Comparison of ENCODE assay signal across 8 cellular contexts in genomic region chr12:94460594-94460959, GRCh38. TPM values are rescaled to one million over a fixed set of nuclear protein-coding genes. Genes with fewer than 3 reads are reported as not detected.
DNase-seq lines count a peak whose midpoint lies in the region; ATAC-seq and TF ChIP-seq lines count a peak whose summit lies in the region.

No MANE protein-coding gene starts in this region.

- peak overlapping the region; percentile 47 to 92 (median 77) for H3K4me3 ChIP-seq in heart left ventricle
- H3K4me3 ChIP-seq in ascending aorta, result peak overlapping the region; percentile 74 to 97
- peak overlapping the region; percentile 84 for H3K4me3 ChIP-seq in lower lobe of right lung
- H3K4me3 ChIP-seq in upper lobe of right lung, result peak overlapping the region; percentile 78

- WGBS in heart left ventricle, 4 donors, result 11 to 16% (median 13%) methylated on average over 6 of the region's 6 CpGs

- no peaks in the 10 kb centered on the region for H3K27me3 ChIP-seq in heart left ventricle
- H3K27me3 ChIP-seq in ascending aorta, result no peaks in the 10 kb centered on the region
- no peaks in the 10 kb centered on the region for H3K27me3 ChIP-seq in lower lobe of right lung (ENCODE audit: low read depth)
- no peaks in the 10 kb centered on the region for H3K27me3 ChIP-seq in upper lobe of right lung

- TF ChIP-seq POLR2A in heart left ventricle (IDR thresholded peaks at IDR 0.05), result no peak

- peaks cover 0 to 22% (median 12%) of the 10 kb centered on the region in 12 donors for H3K4me1 ChIP-seq in heart left ventricle
- H3K4me1 ChIP-seq in ascending aorta, result peaks cover 0 to 14% of the 10 kb centered on the region in 2 donors
- H3K4me1 ChIP-seq in lower lobe of right lung, result peaks cover 19% of the 10 kb centered on the region
- peaks cover 15% of the 10 kb centered on the region for H3K4me1 ChIP-seq in upper lobe of right lung

- no peaks in the 10 kb centered on the region for H3K36me3 ChIP-seq in heart left ventricle
- no peaks in the 10 kb centered on the region for H3K36me3 ChIP-seq in ascending aorta
- no peaks in the 10 kb centered on the region for H3K36me3 ChIP-seq in lower lobe of right lung
- H3K36me3 ChIP-seq in upper lobe of right lung, result no peaks in the 10 kb centered on the region

- intact Hi-C loops in heart left ventricle (cut with DNase I) (no loop called here), left ventricle myocardium superior (cut with micrococcal nuclease) (no loop called here), ascending aorta (cut with DNase I) (loop anchor here (5.0 to 10.0 kb wide), 2 partner anchors 198 to 886 kb away; partner anchors contain the start of gene SOCS2), lower lobe of right lung (cut with DNase I) (no loop called here), upper lobe of right lung (cut with DNase I) (no loop called here)

- H3K27ac ChIP-seq in heart left ventricle, result peak overlapping the region; percentile 45 to 96 (median 88)
- H3K27ac ChIP-seq in ascending aorta, result peak overlapping the region; percentile 83 to 92
- H3K27ac ChIP-seq in lower lobe of right lung, result peak overlapping the region; percentile 93
- H3K27ac ChIP-seq in upper lobe of right lung, result peak overlapping the region; percentile 90

- ATAC-seq in heart left ventricle (no peak), left ventricle myocardium superior (no peak), lower lobe of right lung (no peak), upper lobe of right lung (no peak), HG03095 (IDR thresholded peaks at IDR 0.05; ENCODE audit: unreplicated experiment) (no peak)

- H3K9me3 ChIP-seq in heart left ventricle, result no peaks in the 10 kb centered on the region
- H3K9me3 ChIP-seq in ascending aorta, result no peaks in the 10 kb centered on the region
- no peaks in the 10 kb centered on the region for H3K9me3 ChIP-seq in lower lobe of right lung
- H3K9me3 ChIP-seq in upper lobe of right lung, result no peaks in the 10 kb centered on the region

- DNase-seq in heart left ventricle (no peak), left ventricle myocardium superior (no peak), ascending aorta (ENCODE audit: low spot score in 2 of 2) (no peak), lower lobe of right lung (no peak), upper lobe of right lung (no peak), amniotic stem cell (lab: John Stamatoyannopoulos, UW) (no peak), NCI-H345 treated with DMSO at 0.1 percent for 48 hours (lab: John Stamatoyannopoulos, UW; ENCODE audit: unreplicated experiment) (no peak)

- TF ChIP-seq CTCF in heart left ventricle (IDR thresholded peaks at IDR 0.05) (no peak), ascending aorta (IDR thresholded peaks at IDR 0.05) (no peak), lower lobe of right lung (IDR thresholded peaks at IDR 0.05) (no peak), upper lobe of right lung (IDR thresholded peaks at IDR 0.05) (no peak)

RNA-seq across cellular contexts. Expression of gene CEP83, which starts 0.9 kb away (rescaled TPM):
- total RNA-seq in heart left ventricle, result 10 to 100 TPM in 4 of 9 donors, 1 to 10 TPM in 5; 7.0 to 13.4 (median 9.5) TPM
- polyA plus RNA-seq in heart left ventricle, result 10 to 100 TPM in 1 of 2 donors, 1 to 10 TPM in 1; 5.4 to 11.4 TPM
- 8.6 TPM for total RNA-seq in left ventricle myocardium superior
- total RNA-seq in ascending aorta, result 23.6 TPM
- 11.6 TPM for total RNA-seq in lower lobe of right lung
- 11.0 TPM for total RNA-seq in upper lobe of right lung
